19 cellular contexts compared by ENCODE assay signal in the genomic region with DNA sequence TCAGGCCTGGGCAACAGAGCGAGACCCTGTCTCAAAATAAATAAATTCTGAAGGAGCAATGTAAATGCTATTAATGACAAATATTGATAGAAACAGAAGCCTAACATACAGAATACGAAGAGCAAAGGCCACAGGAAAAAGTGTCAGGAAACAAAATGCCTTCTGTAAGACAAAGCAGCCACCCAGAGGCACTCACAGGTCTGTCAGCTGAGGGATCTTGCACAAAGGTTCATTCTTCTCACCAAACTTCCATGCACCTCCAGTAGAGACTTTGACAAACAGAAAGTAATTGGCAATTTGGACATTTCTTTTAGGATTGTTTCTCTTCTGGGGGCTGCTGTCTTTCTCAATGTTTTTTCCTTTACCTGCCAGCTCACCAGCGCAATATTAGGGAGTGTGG. TPM values are rescaled to one million over a fixed set of nuclear protein-coding genes. Genes with fewer than 3 reads are reported as not detected.
DNase-seq lines count a peak whose midpoint lies in the region; ATAC-seq and TF ChIP-seq lines count a peak whose summit lies in the region.
"Had no signal": no experiment of that assay in that cellular context is flagged by ENCODE, and none has a peak within 500 bp of the region (broad histone marks: within the 10 kb centered on the region; RNA-seq: fewer than 3 reads in every experiment).

No MANE protein-coding gene starts in this region.

- no peak for TF ChIP-seq CTCF in WTC11 (IDR thresholded peaks at IDR 0.05)
- no peak for TF ChIP-seq CTCF in mesothelial cell of epicardium (IDR thresholded peaks at IDR 0.05; ENCODE audit: unreplicated experiment)
- no peak for TF ChIP-seq CTCF in BE2C (IDR thresholded peaks at IDR 0.05; ENCODE audit: low read depth, low read length)

- POLR2A ChIA-PET in WTC11 (lab: Charles Lee) = no interaction called here

- H3K36me3 Mint-ChIP-seq in CD4-positive, CD25-positive, alpha-beta regulatory T cell = no peaks in the 10 kb centered on the region
- no peaks in the 10 kb centered on the region for H3K36me3 Mint-ChIP-seq in WTC11
- H3K36me3 Mint-ChIP-seq in mesothelial cell of epicardium = no peaks in the 10 kb centered on the region

- peaks cover 5% of the 10 kb centered on the region for H3K36me3 ChIP-seq in CD4-positive, CD25-positive, alpha-beta regulatory T cell (ENCODE audit: control insufficient read depth, insufficient read depth, low read length)
- H3K36me3 ChIP-seq in BE2C = no peaks in the 10 kb centered on the region
- H3K36me3 ChIP-seq: ascending aorta, upper lobe of left lung had no signal

- peaks cover 13 to 46% (median 28%) of the 10 kb centered on the region in 4 donors for H3K4me1 Mint-ChIP-seq in CD4-positive, CD25-positive, alpha-beta regulatory T cell
- H3K4me1 Mint-ChIP-seq in WTC11 = peaks cover 14% of the 10 kb centered on the region
- H3K4me1 Mint-ChIP-seq in mesothelial cell of epicardium = peaks cover 19% of the 10 kb centered on the region

- H3K27me3 ChIP-seq in CD4-positive, CD25-positive, alpha-beta regulatory T cell (ENCODE audit: control insufficient read depth, insufficient read depth, low read length) = no peaks in the 10 kb centered on the region
- no peaks in the 10 kb centered on the region for H3K27me3 ChIP-seq in BE2C
- H3K27me3 ChIP-seq: ascending aorta, upper lobe of left lung had no signal

- peaks cover 26% of the 10 kb centered on the region for H3K4me1 ChIP-seq in CD4-positive, CD25-positive, alpha-beta regulatory T cell (ENCODE audit: control insufficient read depth, insufficient read depth, low read length, poor library complexity, severe bottlenecking)
- H3K4me1 ChIP-seq in BE2C = no peaks in the 10 kb centered on the region

- peak overlapping the region; percentile 23 to 99 (median 25) for H3K27ac Mint-ChIP-seq in CD4-positive, CD25-positive, alpha-beta regulatory T cell
- H3K27ac Mint-ChIP-seq in WTC11 = no peak overlapping the region
- no peak overlapping the region for H3K27ac Mint-ChIP-seq in mesothelial cell of epicardium

- no peak overlapping the region for H3K27ac ChIP-seq in CD4-positive, CD25-positive, alpha-beta regulatory T cell (ENCODE audit: insufficient read depth, low read length, poor library complexity, severe bottlenecking)

- no peak for ATAC-seq in CD4-positive, CD25-positive, alpha-beta regulatory T cell (ENCODE audit: low read depth in 2 of 2)
- ATAC-seq in WTC11 = no peak
- ATAC-seq: sciatic nerve had no signal

- CTCF ChIA-PET in WTC11 (lab: Charles Lee) = interaction anchor here (2.4 kb wide), 2 partner anchors 13 to 172 kb away, joined by 11 to 15 read pairs; no protein-coding TSS in a partner anchor

- H3K9me3 Mint-ChIP-seq in CD4-positive, CD25-positive, alpha-beta regulatory T cell = peaks cover 0 to 3% (median 0%) of the 10 kb centered on the region in 7 donors
- H3K9me3 Mint-ChIP-seq in WTC11 (no peaks in the 10 kb centered on the region), mesothelial cell of epicardium (no peaks in the 10 kb centered on the region)

- no peak for DNase-seq in CD4-positive, CD25-positive, alpha-beta regulatory T cell
- DNase-seq in COLO829 (ENCODE audit: low spot score) (peak; percentile 63), WTC11 (ENCODE audit: low spot score) (no peak), mesothelial cell of epicardium (ENCODE audit: low spot score in 2 of 2, unreplicated experiment in 2 of 2) (no peak), activated gamma-delta T cell (lab: John Stamatoyannopoulos, UW) (no peak), BE2C (no peak), NCI-H524 (lab: John Stamatoyannopoulos, UW) (no peak)
- DNase-seq: activated CD8-positive, alpha-beta memory T cell treated with anti-CD3 and anti-CD28 coated beads for 24 hours; activated effector memory CD4-positive, alpha-beta T cell treated with Interleukin-2 at 50 U/mL for 16 hours; effector CD4-positive, alpha-beta T cell; glutamatergic neuron; GOT3; left ventricle myocardium inferior; NCI-H748 treated with DMSO at 0.1 percent for 48 hours; SHP77 treated with DMSO at 0.1 percent for 48 hours; stimulated activated naive CD4-positive, alpha-beta T cell treated with Interleukin-2 at 50 U/mL for 16 hours; upper lobe of left lung had no signal

- no peaks in the 10 kb centered on the region for H3K9me3 ChIP-seq in CD4-positive, CD25-positive, alpha-beta regulatory T cell (ENCODE audit: control insufficient read depth in 2 of 2, low read length in 2 of 2)
- no peaks in the 10 kb centered on the region for H3K9me3 ChIP-seq in BE2C
- H3K9me3 ChIP-seq: ascending aorta, left ventricle myocardium inferior, upper lobe of left lung had no signal

- H3K27me3 Mint-ChIP-seq in CD4-positive, CD25-positive, alpha-beta regulatory T cell = no peaks in the 10 kb centered on the region
- H3K27me3 Mint-ChIP-seq in WTC11 (ENCODE audit: low read depth) = no peaks in the 10 kb centered on the region
- H3K27me3 Mint-ChIP-seq in mesothelial cell of epicardium (ENCODE audit: low read depth) = peaks cover 10% of the 10 kb centered on the region

- H3K4me3 Mint-ChIP-seq in CD4-positive, CD25-positive, alpha-beta regulatory T cell = peak overlapping the region; percentile 54 to 79 (median 69)
- H3K4me3 Mint-ChIP-seq in WTC11 (0 out of 2 replicates have a peak overlapping the region, but pooled peaks have one; percentile 6), mesothelial cell of epicardium (peak overlapping the region; percentile 30)

- no peak overlapping the region for H3K4me3 ChIP-seq in CD4-positive, CD25-positive, alpha-beta regulatory T cell (ENCODE audit: low read depth, low read length)
- no peak overlapping the region for H3K4me3 ChIP-seq in BE2C (ENCODE audit: low read depth, low read length)

TF ChIP-seq in WTC11, 78 proteins besides CTCF, POLR2A, EP300 and RAD21:
- TF ChIP-seq ESRRA (CRISPR knock-in tag; IDR thresholded peaks at IDR 0.05; ENCODE audit: borderline replicate concordance) = no peak
- TF ChIP-seq, protein P1, sequence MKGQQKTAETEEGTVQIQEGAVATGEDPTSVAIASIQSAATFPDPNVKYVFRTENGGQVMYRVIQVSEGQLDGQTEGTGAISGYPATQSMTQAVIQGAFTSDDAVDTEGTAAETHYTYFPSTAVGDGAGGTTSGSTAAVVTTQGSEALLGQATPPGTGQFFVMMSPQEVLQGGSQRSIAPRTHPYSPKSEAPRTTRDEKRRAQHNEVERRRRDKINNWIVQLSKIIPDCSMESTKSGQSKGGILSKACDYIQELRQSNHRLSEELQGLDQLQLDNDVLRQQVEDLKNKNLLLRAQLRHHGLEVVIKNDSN (CRISPR knock-in tag; IDR thresholded peaks at IDR 0.05) = no peak
- TF ChIP-seq, protein P2, sequence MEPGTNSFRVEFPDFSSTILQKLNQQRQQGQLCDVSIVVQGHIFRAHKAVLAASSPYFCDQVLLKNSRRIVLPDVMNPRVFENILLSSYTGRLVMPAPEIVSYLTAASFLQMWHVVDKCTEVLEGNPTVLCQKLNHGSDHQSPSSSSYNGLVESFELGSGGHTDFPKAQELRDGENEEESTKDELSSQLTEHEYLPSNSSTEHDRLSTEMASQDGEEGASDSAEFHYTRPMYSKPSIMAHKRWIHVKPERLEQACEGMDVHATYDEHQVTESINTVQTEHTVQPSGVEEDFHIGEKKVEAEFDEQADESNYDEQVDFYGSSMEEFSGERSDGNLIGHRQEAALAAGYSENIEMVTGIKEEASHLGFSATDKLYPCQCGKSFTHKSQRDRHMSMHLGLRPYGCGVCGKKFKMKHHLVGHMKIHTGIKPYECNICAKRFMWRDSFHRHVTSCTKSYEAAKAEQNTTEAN (CRISPR knock-in tag; IDR thresholded peaks at IDR 0.05) = no peak
- TF ChIP-seq PRRX2 (CRISPR knock-in tag; IDR thresholded peaks at IDR 0.05) = no peak
- TF ChIP-seq SP1 (CRISPR knock-in tag; conservative IDR thresholded peaks at IDR 0.05) = no peak
- TF ChIP-seq ELF4 (CRISPR knock-in tag; IDR thresholded peaks at IDR 0.05; ENCODE audit: low read depth) = no peak
- no peak for TF ChIP-seq SOX15 (CRISPR knock-in tag; IDR thresholded peaks at IDR 0.05)
- no peak for TF ChIP-seq MYBL2 (CRISPR knock-in tag; IDR thresholded peaks at IDR 0.05)
TF ChIP-seq in WTC11: peak in this region for 0.

RNA-seq across cellular contexts. Expression of a gene that starts 1.2 kb away (rescaled TPM):
- 32.1 TPM for total RNA-seq in CD4-positive, CD25-positive, alpha-beta regulatory T cell
- 100 to 1,000 TPM in 3 of 4 donors, 10 to 100 TPM in 1; 97.0 to 124 (median 117) TPM for polyA plus RNA-seq in CD4-positive, CD25-positive, alpha-beta regulatory T cell
- total RNA-seq in WTC11 (2021) (51.6 to 60.5 TPM (median 51.9 TPM) in 3 replicates), mesothelial cell of epicardium (35.2 to 36.0 TPM (median 35.4 TPM) in 3 replicates)
- polyA plus RNA-seq in BE2C (2012; ENCODE audit: insufficient read depth, insufficient read length, low read depth) = 17.7 TPM

Comparison
In these comparisons a context has a peak if more than half of its experiments do, and no peak if none do; other contexts are left out.
1. H3K27ac Mint-ChIP-seq: peak in CD4-positive, CD25-positive, alpha-beta regulatory T cell (3 of 3); none in WTC11 (single experiment) and mesothelial cell of epicardium (single experiment).
2. H3K4me3 Mint-ChIP-seq: peak in every context shown above with its lines; median percentile 69 in CD4-positive, CD25-positive, alpha-beta regulatory T cell; 30 in mesothelial cell of epicardium; 6 in WTC11.